Comparison of ENCODE assay signal across 8 cellular contexts in genomic region chr14:105094193-105094907, GRCh38. TPM values are rescaled to one million over a fixed set of nuclear protein-coding genes. Genes with fewer than 3 reads are reported as not detected.
DNase-seq lines count a peak whose midpoint lies in the region; TF ChIP-seq lines count a peak whose summit lies in the region.

No MANE protein-coding gene starts in this region.

- no peak for TF ChIP-seq POLR2A in adrenal gland (IDR thresholded peaks at IDR 0.05)

- H3K36me3 ChIP-seq in WERI-Rb-1 (no peaks in the 10 kb centered on the region), adrenal gland (replicated peaks in 1 of 2) (no peaks in the 10 kb centered on the region)

- no peak for DNase-seq in GM12865 (ENCODE audit: low read depth)
- DNase-seq in WERI-Rb-1: no peak
- DNase-seq in foreskin fibroblast: no peak
- DNase-seq in skeletal muscle cell (ENCODE audit: low read depth): no peak
- no peak for DNase-seq in stimulated activated CD4-positive, alpha-beta T cell treated with anti-CD3 and anti-CD28 coated beads, Interleukin-4, amount 100 ng/mL, for 24 hours
- DNase-seq in adrenal gland: no peak
- no peak for DNase-seq in NCI-H1694 treated with DMSO at 0.1 percent for 48 hours (lab: John Stamatoyannopoulos, UW)
- DNase-seq in Ammon's horn (ENCODE audit: low spot score): no peak

- TF ChIP-seq CTCF in GM12865 (IDR thresholded peaks at IDR 0.05; ENCODE audit: insufficient read depth, low read depth, low read length, missing control alignments) (no peak), WERI-Rb-1 (IDR thresholded peaks at IDR 0.05; ENCODE audit: low read depth, low read length) (no peak), foreskin fibroblast (IDR thresholded peaks at IDR 0.05; ENCODE audit: low read depth, low read length) (no peak), adrenal gland (IDR thresholded peaks at IDR 0.05) (no peak)

- peaks cover under 1% of the 10 kb centered on the region for H3K9me3 ChIP-seq in WERI-Rb-1 (ENCODE audit: severe bottlenecking)
- no peaks in the 10 kb centered on the region for H3K9me3 ChIP-seq in adrenal gland (replicated peaks in 1 of 3)

- H3K4me3 ChIP-seq in GM12865 (ENCODE audit: low read depth, low read length): peak overlapping the region; percentile 86
- peak overlapping the region; percentile 80 for H3K4me3 ChIP-seq in WERI-Rb-1 (ENCODE audit: low read depth, low read length)
- H3K4me3 ChIP-seq in foreskin fibroblast (ENCODE audit: low read depth in 1 of 2, low read length in 2 of 2): peak overlapping the region; percentile 73 to 88
- H3K4me3 ChIP-seq in skeletal muscle cell (ENCODE audit: low read depth, low read length): peak overlapping the region; percentile 85
- peak overlapping the region in 2 of 4 donors; percentile 24 to 94 for H3K4me3 ChIP-seq in adrenal gland

- WGBS in adrenal gland, 4 donors: 60 to 72% (median 63%) methylated on average over 7 to 14 of the region's 14 CpGs

- H3K27ac ChIP-seq in WERI-Rb-1: peak overlapping the region; percentile 96
- peak overlapping the region in 1 of 5 donors; percentile 93 for H3K27ac ChIP-seq in adrenal gland

- H3K4me1 ChIP-seq in adrenal gland (replicated peaks in 1 of 2): peaks cover 10 to 19% of the 10 kb centered on the region in 2 donors

- H3K27me3 ChIP-seq in WERI-Rb-1 (ENCODE audit: insufficient read depth, low read depth, severe bottlenecking) (no peaks in the 10 kb centered on the region), adrenal gland (no peaks in the 10 kb centered on the region)

- intact Hi-C loops in adrenal gland (cut with DNase I): loop anchor here in 1 of 2 donors (5.0 kb wide), 1 partner anchor 253 kb away; no protein-coding TSS in a partner anchor

RNA-seq across cellular contexts. Expression of gene GPR132, which starts 29.1 kb away (rescaled TPM):
- total RNA-seq in adrenal gland: 10 to 100 TPM in 1 of 8 donors, 1 to 10 TPM in 6, under 1 TPM in 1; 0.48 to 11.7 (median 2.0) TPM
- polyA plus RNA-seq in adrenal gland: 1 to 10 TPM in 1 of 3 donors, under 1 TPM in 2; 0.57 to 1.8 (median 0.91) TPM
